ENCODE assay signal across 11 cellular contexts in genomic region chr20:13545755-13546154, GRCh38.
"Had no signal": no experiment of that assay in that cellular context is flagged by ENCODE, and none has a peak within 500 bp of the region (broad histone marks: within the 10 kb centered on the region; RNA-seq: fewer than 3 reads in every experiment).

No MANE protein-coding gene starts in this region.

- H3K27ac ChIP-seq: body of pancreas, gastroesophageal sphincter, left ventricle myocardium inferior, neutrophil, parathyroid adenoma, tibial artery had no signal

- H3K4me1 ChIP-seq: left ventricle myocardium inferior, parathyroid adenoma had no signal

- ATAC-seq: gastroesophageal sphincter had no signal

- H3K27me3 ChIP-seq: body of pancreas, gastroesophageal sphincter, neutrophil, tibial artery had no signal

- H3K36me3 ChIP-seq: gastroesophageal sphincter, left ventricle myocardium inferior, neutrophil, tibial artery had no signal

- H3K9me3 Mint-ChIP-seq: activated naive CD4-positive, alpha-beta T cell treated with anti-CD3 and anti-CD28 coated beads, Interleukin-2, amount 10 ng/mL, durations not matched to agents 7 days and 5 days; central memory CD8-positive, alpha-beta T cell; memory B cell; natural killer cell; stimulated activated naive B cell treated with anti-CD40 and anti-IgM and Interleukin-4, amounts not matched to agents 10 μg/mL and 1 μg/mL and 100 μg/mL, for 72 hours had no signal

- H3K4me3 Mint-ChIP-seq: activated naive CD4-positive, alpha-beta T cell treated with anti-CD3 and anti-CD28 coated beads, Interleukin-2, amount 10 ng/mL, durations not matched to agents 7 days and 5 days; central memory CD8-positive, alpha-beta T cell; memory B cell; natural killer cell; stimulated activated naive B cell treated with anti-CD40 and anti-IgM and Interleukin-4, amounts not matched to agents 10 μg/mL and 1 μg/mL and 100 μg/mL, for 72 hours had no signal

- H2AFZ ChIP-seq: parathyroid adenoma had no signal

- H3K36me3 Mint-ChIP-seq: activated naive CD4-positive, alpha-beta T cell treated with anti-CD3 and anti-CD28 coated beads, Interleukin-2, amount 10 ng/mL, durations not matched to agents 7 days and 5 days; natural killer cell had no signal

- H3K4me1 Mint-ChIP-seq: activated naive CD4-positive, alpha-beta T cell treated with anti-CD3 and anti-CD28 coated beads, Interleukin-2, amount 10 ng/mL, durations not matched to agents 7 days and 5 days; central memory CD8-positive, alpha-beta T cell; memory B cell; natural killer cell; stimulated activated naive B cell treated with anti-CD40 and anti-IgM and Interleukin-4, amounts not matched to agents 10 μg/mL and 1 μg/mL and 100 μg/mL, for 72 hours had no signal

- H3K27me3 Mint-ChIP-seq: activated naive CD4-positive, alpha-beta T cell treated with anti-CD3 and anti-CD28 coated beads, Interleukin-2, amount 10 ng/mL, durations not matched to agents 7 days and 5 days; central memory CD8-positive, alpha-beta T cell; memory B cell; stimulated activated naive B cell treated with anti-CD40 and anti-IgM and Interleukin-4, amounts not matched to agents 10 μg/mL and 1 μg/mL and 100 μg/mL, for 72 hours had no signal

- H3K27ac Mint-ChIP-seq: activated naive CD4-positive, alpha-beta T cell treated with anti-CD3 and anti-CD28 coated beads, Interleukin-2, amount 10 ng/mL, durations not matched to agents 7 days and 5 days; memory B cell; natural killer cell; stimulated activated naive B cell treated with anti-CD40 and anti-IgM and Interleukin-4, amounts not matched to agents 10 μg/mL and 1 μg/mL and 100 μg/mL, for 72 hours had no signal

- H3K4me3 ChIP-seq: body of pancreas, gastroesophageal sphincter, left ventricle myocardium inferior, tibial artery had no signal

- DNase-seq: left ventricle myocardium inferior had no signal
